7 cellular contexts compared by ENCODE assay signal in genomic region chr9:39551544-39551943, GRCh38.
A peak's percentile ranks its signal among the peaks of the same experiment; 100 is the strongest.
DNase-seq lines count a peak whose midpoint lies in the region; ATAC-seq, FAIRE-seq and TF ChIP-seq lines count a peak whose summit lies in the region.
"Not testable (repeated sequence)": the region's sequence is repeated elsewhere in the genome, so short reads cannot be mapped to it uniquely, and the experiment has no call there.

No MANE protein-coding gene starts in this region.

- not testable (repeated sequence) for H2AFZ ChIP-seq in H1 (ENCODE audit: low read length); neuronal stem cell (ENCODE audit: low read length)

- peak overlapping the region in 1 of 2 experiments; percentile 53; a peak in 3 of 4 replicates for H3K4me2 ChIP-seq in H1 (ENCODE audit: insufficient read depth in 1 of 2, low read depth in 2 of 2, low read length in 2 of 2)
- H3K4me2 ChIP-seq in neuronal stem cell (ENCODE audit: insufficient read depth, low read length, poor library complexity, severe bottlenecking): not testable (repeated sequence)

- not testable (repeated sequence) for H3K36me3 ChIP-seq in HAP-1 (replicated peaks); SJCRH30; H1 (ENCODE audit: control insufficient read depth in 2 of 4, insufficient read depth in 4 of 4, low read length in 3 of 4); lower lobe of right lung; neuronal stem cell (replicated peaks in 1 of 2; ENCODE audit: control insufficient read depth in 2 of 2, insufficient read depth in 2 of 2, low read length in 2 of 2)

- not testable (repeated sequence) for H2BK20ac ChIP-seq in H1 (ENCODE audit: low read length)

- not testable (repeated sequence) for H2BK5ac ChIP-seq in H1 (ENCODE audit: low read depth, low read length); neuronal stem cell (ENCODE audit: low read length)

- not testable (repeated sequence) for H2BK12ac ChIP-seq in H1 (ENCODE audit: low read depth, low read length); neuronal stem cell (ENCODE audit: low read length)

- not testable (repeated sequence) for FAIRE-seq in H1 (lab: Jason Lieb, UNC)

- not testable (repeated sequence) for TF ChIP-seq CTCF in H1 (IDR thresholded peaks at IDR 0.05; ENCODE audit: control extremely low read depth in 1 of 3, insufficient read depth in 1 of 3, low read depth in 1 of 3, low read length in 3 of 3); lower lobe of right lung (IDR thresholded peaks at IDR 0.05)

- not testable (repeated sequence) for TF ChIP-seq EP300 in H1 (IDR thresholded peaks at IDR 0.05; ENCODE audit: borderline replicate concordance in 1 of 2, low read depth in 2 of 2, low read length in 2 of 2)

- H2BK15ac ChIP-seq in H1 (ENCODE audit: low read length); neuronal stem cell (ENCODE audit: low read length): not testable (repeated sequence)

- ATAC-seq in lower lobe of right lung: peak; percentile 23 to 35

- not testable (repeated sequence) for H4K5ac ChIP-seq in H1 (ENCODE audit: insufficient read length, low read depth, low read length)

- in situ Hi-C loops in HAP-1 (cut with MboI; ENCODE audit: low sequenced_read_pairs): not testable (repeated sequence)

- H3K4me1 ChIP-seq in HAP-1: peaks cover 18% of the 10 kb centered on the region
- H3K4me1 ChIP-seq in SJCRH30; H1 (replicated peaks in 1 of 4; ENCODE audit: control insufficient read depth in 3 of 4, insufficient read depth in 4 of 4, low read length in 3 of 4); lower lobe of right lung; neuronal stem cell (ENCODE audit: control insufficient read depth in 2 of 2, insufficient read depth in 1 of 2, low read depth in 1 of 2, low read length in 2 of 2): not testable (repeated sequence)

- not testable (repeated sequence) for H2AK5ac ChIP-seq in H1 (ENCODE audit: low read depth, low read length); neuronal stem cell (ENCODE audit: low read depth, low read length)

- H3K9me3 ChIP-seq in HAP-1; SJCRH30 (replicated peaks); H1 (ENCODE audit: insufficient read depth in 2 of 2, low read depth in 1 of 2, low read length in 1 of 2); lower lobe of right lung; neuronal stem cell (replicated peaks in 1 of 2; ENCODE audit: control insufficient read depth in 2 of 2, insufficient read depth in 1 of 2, low read depth in 1 of 2, low read length in 2 of 2): not testable (repeated sequence)

- H3K27ac ChIP-seq in SJCRH30, lower lobe of right lung: not testable (repeated sequence)
- 0 out of 2 replicates have a peak overlapping the region, but pooled peaks have one; percentile 81 for H3K27ac ChIP-seq in H1 (ENCODE audit: low read depth, low read length)
- peak overlapping the region; percentile 90 for H3K27ac ChIP-seq in neuronal stem cell (replicated peaks; ENCODE audit: low read length)

- H4K20me1 ChIP-seq in H1 (replicated peaks in 1 of 2; ENCODE audit: control insufficient read depth in 1 of 2, insufficient read depth in 2 of 2, low read length in 2 of 2): not testable (repeated sequence)

- 0 out of 3 replicates have a peak, but pooled peaks of 1 of the 2 experiments have one; percentile 17 for TF ChIP-seq POLR2A in H1 (IDR thresholded peaks at IDR 0.05; ENCODE audit: control extremely low read depth in 1 of 2, low read depth in 2 of 2, low read length in 2 of 2)

- WGBS in H1 (ENCODE audit: extremely low coverage in 1 of 2, insufficient coverage in 1 of 2, insufficient read length in 1 of 2, insufficient replicate concordance in 2 of 2, low coverage in 1 of 2, low lambda C conversion rate in 2 of 2, missing lambda C conversion rate in 1 of 2), 2 experiments: 8% methylated on average over 1 of the region's 1 CpG; no CpG with 5 or more reads in 1 of the 2 experiments
- WGBS in neuronal stem cell (ENCODE audit: extremely low coverage in 2 of 2, insufficient read length in 2 of 2, insufficient replicate concordance in 1 of 2), 2 donors: no CpG with 5 or more reads among the region's 1 CpG

- intact Hi-C loops in lower lobe of right lung (cut with DNase I): not testable (repeated sequence)

- not testable (repeated sequence) for H3K23me2 ChIP-seq in H1 (ENCODE audit: low read depth, low read length)

- TF ChIP-seq RAD21 in H1 (IDR thresholded peaks at IDR 0.05 in 1 of 2, conservative IDR thresholded peaks at IDR 0.05 in 1 of 2; ENCODE audit: low read depth in 2 of 2, low read length in 2 of 2): not testable (repeated sequence)

- not testable (repeated sequence) for H3K9ac ChIP-seq in H1 (replicated peaks in 1 of 4; ENCODE audit: extremely low read depth in 1 of 4, low read depth in 3 of 4, low read length in 3 of 4); neuronal stem cell (ENCODE audit: low read depth, low read length, poor library complexity)

- DNase-seq in HAP-1 (ENCODE audit: low spot score in 2 of 2) (peak; percentile 67 to 91), NCI-H2171 (lab: John Stamatoyannopoulos, UW) (peak; percentile 46), SJCRH30 (peak; percentile 68 to 77), H1 (ENCODE audit: low read depth in 1 of 2, low spot score in 2 of 2) (peak; percentile 63 to 81), iPS DF 4.7 (ENCODE audit: extremely low read depth, low spot score) (peak; percentile 71), neuronal stem cell (ENCODE audit: low spot score) (peak; percentile 72)
- not testable (repeated sequence) for DNase-seq in lower lobe of right lung

- H3K18ac ChIP-seq in H1 (ENCODE audit: extremely low read depth, low read length); neuronal stem cell (ENCODE audit: low read length): not testable (repeated sequence)

- not testable (repeated sequence) for H3K79me2 ChIP-seq in H1 (ENCODE audit: control insufficient read depth in 1 of 2, insufficient read depth in 2 of 2, low read length in 2 of 2)

- H4K8ac ChIP-seq in H1 (ENCODE audit: extremely low read depth, insufficient read depth, low read length); neuronal stem cell (ENCODE audit: low read depth, low read length): not testable (repeated sequence)

- POLR2A ChIA-PET in H1 (lab: Charles Lee; ENCODE audit: partially characterized antibody): not testable (repeated sequence)

- H4K91ac ChIP-seq in H1 (replicated peaks; ENCODE audit: insufficient read length, low read length); neuronal stem cell (ENCODE audit: low read depth, low read length, poor library complexity): not testable (repeated sequence)

- H3K27me3 ChIP-seq in HAP-1 (ENCODE audit: low read depth); SJCRH30; H1 (replicated peaks in 1 of 4; ENCODE audit: control insufficient read depth in 3 of 4, extremely low read depth in 1 of 4, insufficient read depth in 3 of 4, low read length in 3 of 4); lower lobe of right lung (ENCODE audit: low read depth); neuronal stem cell (ENCODE audit: control insufficient read depth in 3 of 3, insufficient read depth in 3 of 3, low read depth in 1 of 3, low read length in 3 of 3): not testable (repeated sequence)

- not testable (repeated sequence) for H2BK120ac ChIP-seq in H1 (replicated peaks; ENCODE audit: low read depth, low read length); neuronal stem cell (ENCODE audit: low read depth, low read length)

- not testable (repeated sequence) for H3K79me1 ChIP-seq in H1 (ENCODE audit: low read depth, low read length); neuronal stem cell (ENCODE audit: low read depth, low read length)

- H3K14ac ChIP-seq in H1 (ENCODE audit: insufficient read length); neuronal stem cell (ENCODE audit: low read length): not testable (repeated sequence)

- not testable (repeated sequence) for H3K56ac ChIP-seq in H1 (replicated peaks; ENCODE audit: insufficient read length, low read depth, low read length)

- CTCF ChIA-PET in H1 (lab: Charles Lee; ENCODE audit: partially characterized antibody): not testable (repeated sequence)

- not testable (repeated sequence) for H3K4ac ChIP-seq in H1 (replicated peaks; ENCODE audit: insufficient read length, low read depth, low read length); neuronal stem cell (ENCODE audit: low read length)

- H3K4me3 ChIP-seq in HAP-1; SJCRH30; lower lobe of right lung; neuronal stem cell (ENCODE audit: low read length in 2 of 2): not testable (repeated sequence)
- peak overlapping the region in 2 of 4 experiments; percentile 31 to 49; a peak in 2 of 8 replicates for H3K4me3 ChIP-seq in H1 (ENCODE audit: extremely low read depth in 1 of 4, insufficient read depth in 2 of 4, low read depth in 3 of 4, low read length in 4 of 4)

- H3K23ac ChIP-seq in H1 (ENCODE audit: insufficient read length); neuronal stem cell (ENCODE audit: low read depth, low read length, poor library complexity): not testable (repeated sequence)
